24 cellular contexts compared by ENCODE assay signal in genomic region chr1:214683596-214683995, GRCh38.
DNase-seq lines count a peak whose midpoint lies in the region; ATAC-seq and TF ChIP-seq lines count a peak whose summit lies in the region.
"Had no signal": no experiment of that assay in that cellular context is flagged by ENCODE, and none has a peak within 500 bp of the region (broad histone marks: within the 10 kb centered on the region; RNA-seq: fewer than 3 reads in every experiment).

No MANE protein-coding gene starts in this region.

- H3K9ac ChIP-seq in iPS-20b (ENCODE audit: low read depth, low read length) = no peak overlapping the region
- H3K9ac ChIP-seq: GM23248 had no signal

- H3K27ac ChIP-seq in iPS-20b (ENCODE audit: low read length) (no peak overlapping the region), heart left ventricle (no peak overlapping the region), Peyer's patch (no peak overlapping the region), gastroesophageal sphincter (no peak overlapping the region)
- H3K27ac ChIP-seq: 22Rv1, GM23248 had no signal

- no peak for TF ChIP-seq EP300 in gastroesophageal sphincter (IDR thresholded peaks at IDR 0.05)

- TF ChIP-seq POLR2A in heart left ventricle (IDR thresholded peaks at IDR 0.05) = no peak
- no peak for TF ChIP-seq POLR2A in Peyer's patch (IDR thresholded peaks at IDR 0.05)
- TF ChIP-seq POLR2A in gastroesophageal sphincter (IDR thresholded peaks at IDR 0.05) = no peak

- H3K4me1 ChIP-seq in iPS-20b (ENCODE audit: insufficient read depth, low read length) = peaks cover 17% of the 10 kb centered on the region
- no peaks in the 10 kb centered on the region for H3K4me1 ChIP-seq in heart left ventricle
- no peaks in the 10 kb centered on the region for H3K4me1 ChIP-seq in Peyer's patch
- no peaks in the 10 kb centered on the region for H3K4me1 ChIP-seq in gastroesophageal sphincter

- H3K27me3 ChIP-seq in iPS-20b (ENCODE audit: insufficient read depth, low read length) (no peaks in the 10 kb centered on the region), heart left ventricle (peaks cover 0 to 15% (median 0%) of the 10 kb centered on the region in 9 donors), Peyer's patch (no peaks in the 10 kb centered on the region), gastroesophageal sphincter (peaks cover 7% of the 10 kb centered on the region)

- ATAC-seq in heart left ventricle (no peak), gastroesophageal sphincter (no peak), GM21528 (IDR thresholded peaks at IDR 0.05; ENCODE audit: low FRiP score, unreplicated experiment) (no peak)
- ATAC-seq: CD8-positive, alpha-beta T cell; HepG2; K562 had no signal

- H3K4me3 ChIP-seq in astrocyte of the cerebellum (ENCODE audit: low read depth, low read length) (no peak overlapping the region), iPS-20b (ENCODE audit: low read length) (peak overlapping the region; percentile 3; the same call in 1 of the 2 replicates), heart left ventricle (no peak overlapping the region), Peyer's patch (no peak overlapping the region), gastroesophageal sphincter (no peak overlapping the region)
- H3K4me3 ChIP-seq: GM23248, K562 had no signal

- H3K36me3 ChIP-seq in iPS-20b (ENCODE audit: insufficient read depth, low read depth, low read length) (no peaks in the 10 kb centered on the region), heart left ventricle (no peaks in the 10 kb centered on the region), Peyer's patch (no peaks in the 10 kb centered on the region), gastroesophageal sphincter (no peaks in the 10 kb centered on the region)

- H3K9me3 ChIP-seq in iPS-20b (ENCODE audit: insufficient read depth, low read depth, low read length) = no peaks in the 10 kb centered on the region
- H3K9me3 ChIP-seq in heart left ventricle = no peaks in the 10 kb centered on the region
- H3K9me3 ChIP-seq in Peyer's patch = no peaks in the 10 kb centered on the region
- H3K9me3 ChIP-seq in gastroesophageal sphincter = no peaks in the 10 kb centered on the region

- peak; percentile 59 for DNase-seq in ELF-1 (ENCODE audit: low read depth, low spot score)
- DNase-seq in NCI-H2227 (lab: John Stamatoyannopoulos, UW; ENCODE audit: unreplicated experiment) = peak; percentile 45
- peak; percentile 59 for DNase-seq in astrocyte of the cerebellum (ENCODE audit: low read depth)
- DNase-seq in heart left ventricle = no peak
- no peak for DNase-seq in Peyer's patch
- DNase-seq: C1 segment of cervical spinal cord; CD8-positive, alpha-beta T cell; DND-41; GM23248; MM.1S; NCI-H1048; NCI-H1417 treated with DMSO at 0.1 percent for 48 hours; NCI-H187 treated with DMSO at 0.1 percent for 48 hours; NCI-H226; NCI-H510A treated with DMSO at 0.1 percent for 48 hours; NCI-H774; OCI-M1; Right ventricle myocardium superior had no signal

- intact Hi-C loops in heart left ventricle (cut with DNase I) = no loop called here

- WGBS in heart left ventricle, 4 donors = 71 to 75% (median 74%) methylated on average over 3 of the region's 3 CpGs
- 100% methylated on average over 2 of the region's 3 CpGs; no CpG with 5 or more reads in 1 of the 2 donors for WGBS in gastroesophageal sphincter (ENCODE audit: low coverage in 1 of 2), 2 donors

- TF ChIP-seq CTCF in astrocyte of the cerebellum (IDR thresholded peaks at IDR 0.05; ENCODE audit: low read depth, low read length, missing control alignments) = no peak
- TF ChIP-seq CTCF in heart left ventricle (IDR thresholded peaks at IDR 0.05) = no peak
- no peak for TF ChIP-seq CTCF in Peyer's patch (IDR thresholded peaks at IDR 0.05)
- no peak for TF ChIP-seq CTCF in gastroesophageal sphincter (IDR thresholded peaks at IDR 0.05)

- in situ Hi-C loops in astrocyte of the cerebellum (cut with HindIII; ENCODE audit: low sequenced_read_pairs) = no loop called here

Comparison
In these comparisons a context has a peak if more than half of its experiments do, and no peak if none do; other contexts are left out.
1. DNase-seq: peak in ELF-1 (single experiment), NCI-H2227 (single experiment) and astrocyte of the cerebellum (single experiment); none in heart left ventricle (0 of 5) and Peyer's patch (0 of 3).